Comparison of ENCODE assay signal across 16 cellular contexts in the genomic region with DNA sequence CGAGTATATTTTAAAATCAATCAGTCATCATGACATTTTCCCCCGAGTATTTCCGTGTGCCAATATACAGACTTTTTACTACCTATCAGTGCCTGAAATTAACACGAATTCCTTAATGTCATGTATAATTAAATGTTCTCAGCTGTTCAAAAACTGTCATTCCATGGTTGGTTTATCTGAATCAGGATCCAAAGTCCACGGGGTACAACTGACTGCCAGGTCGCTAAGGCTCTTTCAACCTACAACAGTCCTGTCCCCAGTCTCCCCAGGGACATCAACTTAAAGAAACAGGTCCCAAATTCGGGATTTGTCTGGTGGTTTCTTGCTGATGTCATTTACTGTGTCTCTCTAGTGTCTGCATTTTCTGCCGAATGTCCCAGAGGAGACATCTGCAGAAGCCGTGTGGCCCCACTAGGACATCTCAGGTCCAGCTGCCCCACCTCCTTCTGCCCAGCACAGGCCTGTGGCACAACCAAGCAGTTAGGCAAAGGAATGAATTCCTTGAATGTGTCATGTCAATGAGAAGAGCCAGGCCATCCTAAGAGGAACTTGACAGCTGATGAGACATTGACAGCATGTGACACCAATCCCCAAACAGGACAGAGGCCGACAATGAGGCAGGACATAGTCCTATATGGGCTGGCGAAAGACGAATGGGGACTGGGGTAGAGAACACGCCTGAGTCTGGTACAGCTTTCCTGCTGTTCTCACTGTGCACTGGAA.
DNase-seq lines count a peak whose midpoint lies in the region; ATAC-seq, FAIRE-seq and TF ChIP-seq lines count a peak whose summit lies in the region.
"Had no signal": no experiment of that assay in that cellular context is flagged by ENCODE, and none has a peak within 500 bp of the region (broad histone marks: within the 10 kb centered on the region; RNA-seq: fewer than 3 reads in every experiment).

No MANE protein-coding gene starts in this region.

- no peak for FAIRE-seq in frontal cortex (lab: Jason Lieb, UNC)
- FAIRE-seq: G401.6 had no signal

- H4K20me1 ChIP-seq in PC-9 (ENCODE audit: insufficient read depth) = peaks cover 5% of the 10 kb centered on the region; the same call in 1 of the 2 replicates

- intact Hi-C loops in CD14-positive monocyte (cut with micrococcal nuclease) = no loop called here
- intact Hi-C loops in PC-9 (cut with micrococcal nuclease; ENCODE audit: unreplicated experiment) = no loop called here
- intact Hi-C loops in left ventricle myocardium inferior (cut with micrococcal nuclease) = no loop called here
- intact Hi-C loops in Caco-2 (cut with micrococcal nuclease; ENCODE audit: unreplicated experiment) = loop anchor here (5.0 kb wide), 1 partner anchor 375 kb away; no protein-coding TSS in a partner anchor

- BruUV-seq in PC-9 (replicated peaks; lab: Mats Ljungman, UMichigan) (no TSS peak), Caco-2 (replicated peaks; lab: Mats Ljungman, UMichigan) (no TSS peak)

- H3K4me1 ChIP-seq in PC-9 (replicated peaks; ENCODE audit: insufficient read depth) (no peaks in the 10 kb centered on the region), left ventricle myocardium inferior (peaks cover 81% of the 10 kb centered on the region), Caco-2 (no peaks in the 10 kb centered on the region)

- H3K27ac Mint-ChIP-seq in CD14-positive monocyte = peak overlapping the region in 6 of 7 donors; percentile 4 to 76 (median 52)
- H3K27ac Mint-ChIP-seq in Caco-2 (ENCODE audit: unreplicated experiment) = no peak overlapping the region

- H3K4me3 ChIP-seq in PC-9 = no peak overlapping the region
- H3K4me3 ChIP-seq in left ventricle myocardium inferior = no peak overlapping the region
- no peak overlapping the region for H3K4me3 ChIP-seq in Caco-2 (ENCODE audit: low read depth, low read length)
- H3K4me3 ChIP-seq: GM23248 had no signal

- H3F3A ChIP-seq in PC-9 (ENCODE audit: insufficient read depth, low read depth) = peaks cover 23% of the 10 kb centered on the region; the same call in 1 of the 2 replicates

- peak; percentile 13 for ATAC-seq in omental fat pad (ENCODE audit: low FRiP score)
- ATAC-seq: effector memory CD8-positive, alpha-beta T cell had no signal

- H3K9me3 ChIP-seq in PC-9 (ENCODE audit: insufficient read depth, low read depth) (no peaks in the 10 kb centered on the region), left ventricle myocardium inferior (replicated peaks) (no peaks in the 10 kb centered on the region), Caco-2 (no peaks in the 10 kb centered on the region)

- H3K36me3 Mint-ChIP-seq in CD14-positive monocyte (peaks cover 74 to 85% of the 10 kb centered on the region in 2 donors), Caco-2 (ENCODE audit: insufficient read depth, unreplicated experiment) (peaks cover 84% of the 10 kb centered on the region)

- H3K4me3 Mint-ChIP-seq in CD14-positive monocyte (no peak overlapping the region), Caco-2 (ENCODE audit: unreplicated experiment) (no peak overlapping the region)
- H3K4me3 Mint-ChIP-seq: effector memory CD8-positive, alpha-beta T cell; naive thymus-derived CD8-positive, alpha-beta T cell had no signal

- no peak overlapping the region for H2AFZ ChIP-seq in PC-9
- H2AFZ ChIP-seq: GM23248 had no signal

- H3K9me2 ChIP-seq in PC-9 (ENCODE audit: insufficient read depth) = no peaks in the 10 kb centered on the region

- H3K4me1 Mint-ChIP-seq in CD14-positive monocyte (no peaks in the 10 kb centered on the region), Caco-2 (ENCODE audit: low read depth, unreplicated experiment) (peaks cover 12% of the 10 kb centered on the region)

- POLR2A ChIA-PET in PC-9 (lab: Charles Lee; ENCODE audit: unreplicated experiment) (no interaction called here), Caco-2 (lab: Charles Lee) (no interaction called here)

- H3K27me3 Mint-ChIP-seq in CD14-positive monocyte (ENCODE audit: low read depth in 3 of 3) (no peaks in the 10 kb centered on the region), Caco-2 (ENCODE audit: insufficient read depth, unreplicated experiment) (no peaks in the 10 kb centered on the region)
- H3K27me3 Mint-ChIP-seq: effector memory CD8-positive, alpha-beta T cell; naive thymus-derived CD8-positive, alpha-beta T cell had no signal

- TF ChIP-seq CTCF in CD14-positive monocyte (IDR thresholded peaks at IDR 0.05) (no peak), PC-9 (conservative IDR thresholded peaks at IDR 0.05) (no peak), left ventricle myocardium inferior (IDR thresholded peaks at IDR 0.05; ENCODE audit: borderline replicate concordance) (no peak), omental fat pad (IDR thresholded peaks at IDR 0.05) (no peak), Caco-2 (IDR thresholded peaks at IDR 0.05; ENCODE audit: insufficient read depth in 1 of 2, low read depth in 1 of 2, low read length in 1 of 2, severe bottlenecking in 1 of 2, unreplicated experiment in 1 of 2) (no peak)

- no peaks in the 10 kb centered on the region for H3K9me3 Mint-ChIP-seq in CD14-positive monocyte
- H3K9me3 Mint-ChIP-seq in Caco-2 (ENCODE audit: unreplicated experiment) = no peaks in the 10 kb centered on the region
- H3K9me3 Mint-ChIP-seq: effector memory CD8-positive, alpha-beta T cell; naive thymus-derived CD8-positive, alpha-beta T cell had no signal

- H3K36me3 ChIP-seq in PC-9 (ENCODE audit: low read depth) = peaks cover 43% of the 10 kb centered on the region
- peaks cover 23% of the 10 kb centered on the region for H3K36me3 ChIP-seq in left ventricle myocardium inferior
- peaks cover 4% of the 10 kb centered on the region for H3K36me3 ChIP-seq in Caco-2 (ENCODE audit: control insufficient read depth, insufficient read depth, low read length)

- DNase-seq in CD14-positive monocyte (ENCODE audit: low spot score) (no peak), PC-9 (no peak), left ventricle myocardium inferior (no peak), omental fat pad (ENCODE audit: low spot score) (no peak), frontal cortex (ENCODE audit: low spot score in 2 of 2) (no peak), Caco-2 (no peak), HuH-7.5 (ENCODE audit: low spot score) (no peak), DMS114 treated with DMSO at 0.1 percent for 48 hours (lab: John Stamatoyannopoulos, UW; ENCODE audit: unreplicated experiment) (no peak)
- DNase-seq: cerebellar nuclear complex; effector memory CD8-positive, alpha-beta T cell; NCI-H1436; retina had no signal

- CTCF ChIA-PET in PC-9 (lab: Charles Lee) (interaction anchor here (0.6 to 1.0 kb wide), 4 partner anchors 53 to 206 kb away, joined by 3 to 4 read pairs (median 3); no protein-coding TSS in a partner anchor), Caco-2 (lab: Charles Lee) (interaction anchor here (0.7 to 1.4 kb wide), 2 partner anchors 206 to 219 kb away, joined by 3 to 5 read pairs; no protein-coding TSS in a partner anchor)

- H3K79me2 ChIP-seq in PC-9 (ENCODE audit: low read depth) = peaks cover 71% of the 10 kb centered on the region

- 0 out of 2 replicates have a peak overlapping the region, but pooled peaks have one; percentile 6 for H3K27ac ChIP-seq in PC-9
- H3K27ac ChIP-seq in left ventricle myocardium inferior (replicated peaks) = peak overlapping the region; percentile 70
- H3K27ac ChIP-seq: GM23248, VCaP had no signal

- H3K27me3 ChIP-seq in PC-9 (ENCODE audit: insufficient read depth, low read depth) (no peaks in the 10 kb centered on the region), left ventricle myocardium inferior (ENCODE audit: low read depth) (no peaks in the 10 kb centered on the region), Caco-2 (replicated peaks; ENCODE audit: control insufficient read depth, insufficient read depth, low read length) (no peaks in the 10 kb centered on the region)

- no peak overlapping the region for H3K4me2 ChIP-seq in PC-9
